Comparison of ENCODE assay signal across 13 cellular contexts in the genomic region with DNA sequence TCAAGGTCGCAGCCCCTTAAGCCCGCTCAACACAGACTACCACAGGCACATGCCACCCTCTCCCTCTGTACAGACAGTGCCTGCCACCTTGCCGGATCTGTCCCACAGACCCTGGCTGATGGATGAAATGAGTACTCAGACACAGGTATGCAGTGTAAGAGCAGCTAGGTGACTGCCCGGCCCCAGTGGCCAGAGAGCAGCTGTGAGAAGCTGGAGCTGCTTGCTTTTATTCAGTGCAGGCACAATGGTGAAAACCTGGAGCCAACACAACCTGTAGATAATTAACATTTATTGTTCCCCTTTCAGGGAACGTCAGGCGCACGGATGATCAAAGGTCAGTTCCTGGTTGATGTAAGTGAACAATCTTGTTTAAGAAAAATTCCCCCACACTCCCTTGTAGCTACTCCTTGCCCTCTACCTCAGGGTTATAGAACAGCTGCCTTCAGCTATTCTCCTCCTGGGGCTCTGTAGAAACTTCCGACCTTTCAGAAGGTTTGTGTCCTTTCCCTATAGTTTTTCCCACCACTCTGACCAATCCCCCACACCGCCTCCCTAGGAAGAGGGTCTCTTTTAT. TPM values are rescaled to one million over a fixed set of nuclear protein-coding genes. Genes with fewer than 3 reads are reported as not detected.
"Had no signal": no experiment of that assay in that cellular context is flagged by ENCODE, and none has a peak within 500 bp of the region (broad histone marks: within the 10 kb centered on the region; RNA-seq: fewer than 3 reads in every experiment).

No MANE protein-coding gene starts in this region.

RNA-seq across cellular contexts. Expression of a gene that starts 4.6 kb away (rescaled TPM):
- total RNA-seq: activated CD4-positive, alpha-beta memory T cell treated with anti-CD3 and anti-CD28 coated beads for 36 hours; activated CD4-positive, alpha-beta T cell treated with anti-CD3 and anti-CD28 coated beads for 36 hours; activated CD4-positive, alpha-beta T cell treated with anti-CD3 and anti-CD28 coated beads, Interleukin-2, amount 10 ng/mL, durations not matched to agents 24 days and 14 days; activated CD8-positive, alpha-beta memory T cell treated with anti-CD3 and anti-CD28 coated beads for 36 hours; activated CD8-positive, alpha-beta memory T cell treated with anti-CD3 and anti-CD28 coated beads, Interleukin-2, amount 10 ng/mL, durations not matched to agents 7 days and 5 days; activated naive CD4-positive, alpha-beta T cell treated with anti-CD3 and anti-CD28 coated beads for 36 hours; activated naive CD8-positive, alpha-beta T cell treated with anti-CD3 and anti-CD28 coated beads for 36 hours; activated T-helper 1 cell treated with anti-CD3 and anti-CD28 coated beads, Interleukin-12 subunit alpha, Interleukin-12 subunit beta, Interleukin-2, Interleukin-4 antibody, amounts not matched to agents 30 ng/mL and 10 ng/mL and 1 ng/mL, durations not matched to agents 14 hours and 24 hours and 36 hours; aorta; cardiac muscle cell; gastroesophageal sphincter; glomerular endothelial cell; T-helper 1 cell treated with Interleukin-12 subunit alpha and Interleukin-12 subunit beta and Interleukin-4 antibody, amounts not matched to agents 30 ng/mL and 1 ng/mL, for 36 hours had no signal
- polyA plus RNA-seq: aorta had no signal
